32 cellular contexts compared by ENCODE assay signal in genomic region chr2:188203756-188204155, GRCh38.
"Had no signal": no experiment of that assay in that cellular context is flagged by ENCODE, and none has a peak within 500 bp of the region (broad histone marks: within the 10 kb centered on the region; RNA-seq: fewer than 3 reads in every experiment).

No MANE protein-coding gene starts in this region.

- H3K27ac Mint-ChIP-seq: activated B cell treated with CpG ODN at 0.5 μM for 24 hours; activated CD8-positive, alpha-beta T cell treated with anti-CD3 and anti-CD28 coated beads for 36 hours; activated naive CD8-positive, alpha-beta T cell; immature natural killer cell; mesothelial cell of epicardium; naive B cell; T-helper 17 cell had no signal

- H3K36me3 ChIP-seq: adrenal gland, cardiac muscle cell, colonic mucosa, esophagus squamous epithelium, pancreas, prostate gland, spleen, suprapubic skin, tibial nerve had no signal

- FAIRE-seq: endometrium had no signal

- H3K4me1 Mint-ChIP-seq: activated B cell treated with CpG ODN at 0.5 μM for 24 hours, immature natural killer cell, naive B cell, neural crest cell, T-helper 17 cell had no signal

- H3K9me3 Mint-ChIP-seq: activated B cell treated with CpG ODN at 0.5 μM for 24 hours, mesothelial cell of epicardium had no signal

- H3K4me3 Mint-ChIP-seq: activated B cell treated with CpG ODN at 0.5 μM for 24 hours; activated CD8-positive, alpha-beta T cell treated with anti-CD3 and anti-CD28 coated beads for 36 hours; activated naive CD8-positive, alpha-beta T cell; immature natural killer cell; mesothelial cell of epicardium; naive B cell; neural crest cell; T-helper 17 cell had no signal

- ATAC-seq: activated CD8-positive, alpha-beta T cell treated with anti-CD3 and anti-CD28 coated beads for 36 hours; body of pancreas; pancreas; T-helper 17 cell had no signal

- H3K36me3 Mint-ChIP-seq: activated naive CD8-positive, alpha-beta T cell; immature natural killer cell; mesothelial cell of epicardium; naive B cell had no signal

- DNase-seq: activated B cell treated with CpG ODN at 0.5 μM for 24 hours; activated CD4-positive, alpha-beta T cell treated with anti-CD3 and anti-CD28 coated beads, Interleukin-2, amount 50 U/mL, for 1 hour; activated CD8-positive, alpha-beta T cell treated with anti-CD3 and anti-CD28 coated beads for 36 hours; activated naive CD4-positive, alpha-beta T cell; activated T-cell treated with anti-CD3 and anti-CD28 coated beads, Interleukin-2, amount 50 U/mL, for 48 hours; aorta; body of pancreas; cerebellar nuclear complex; colonic mucosa; effector CD8-positive, alpha-beta T cell; esophagus squamous epithelium; head of caudate nucleus; hippocampal formation; immature natural killer cell; kidney; naive B cell; nucleus accumbens; pancreas; spleen; stimulated activated naive CD4-positive, alpha-beta T cell; T-helper 17 cell; T1000 had no signal

- H3K9me3 ChIP-seq: adrenal gland, body of pancreas, colonic mucosa, esophagus squamous epithelium, pancreas, prostate gland, spleen, suprapubic skin, tibial nerve had no signal

- H3K4me1 ChIP-seq: body of pancreas, colonic mucosa, esophagus squamous epithelium, prostate gland, spleen, suprapubic skin had no signal

- H3K27ac ChIP-seq: body of pancreas, cardiac muscle cell, colonic mucosa, epithelial cell of prostate, esophagus squamous epithelium, pancreas, spleen, suprapubic skin, tibial nerve had no signal

- H3K27me3 Mint-ChIP-seq: activated B cell treated with CpG ODN at 0.5 μM for 24 hours; activated CD8-positive, alpha-beta T cell treated with anti-CD3 and anti-CD28 coated beads for 36 hours; naive B cell; T-helper 17 cell had no signal

- H3K4me3 ChIP-seq: adrenal gland, body of pancreas, cardiac muscle cell, colonic mucosa, esophagus squamous epithelium, pancreas, prostate gland, spleen, suprapubic skin, tibial nerve had no signal

- H3K27me3 ChIP-seq: adrenal gland, body of pancreas, cardiac muscle cell, colonic mucosa, esophagus squamous epithelium, pancreas, spleen, suprapubic skin, tibial nerve had no signal
